ENCODE assay signal across 11 cellular contexts in the genomic region with DNA sequence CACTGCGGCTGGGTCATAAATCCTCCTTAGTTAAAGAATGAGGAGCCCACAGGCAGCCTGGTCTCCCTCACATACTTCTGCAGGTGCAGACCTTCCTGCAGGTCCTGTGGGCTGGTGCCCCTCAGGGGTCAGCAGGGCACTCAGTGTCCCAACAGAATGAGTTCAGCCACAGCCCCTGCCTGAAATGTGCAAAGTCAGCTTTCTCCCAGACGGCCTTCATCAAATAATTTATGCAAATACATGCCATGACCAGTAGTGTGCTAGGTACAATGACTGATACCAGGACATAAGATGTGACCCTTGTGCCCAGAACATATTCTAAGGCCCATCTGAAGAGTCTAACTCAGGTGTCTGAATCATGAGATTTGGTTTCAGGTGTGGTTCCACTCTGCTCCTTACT.
"Had no signal": no experiment of that assay in that cellular context is flagged by ENCODE, and none has a peak within 500 bp of the region (broad histone marks: within the 10 kb centered on the region; RNA-seq: fewer than 3 reads in every experiment).

No MANE protein-coding gene starts in this region.

- H3K36me3 ChIP-seq: HAP-1 had no signal

- H3K4me2 ChIP-seq: GM23338 had no signal

- H3K4me1 ChIP-seq: HAP-1 had no signal

- DNase-seq: GM23248, GOT3, H7, H9, HCEC 1CT, HFFc6 had no signal

- H3K4me3 ChIP-seq: GM23248, GM23338, HAP-1 had no signal

- H3K27ac ChIP-seq: GM23248 had no signal

- H3K9ac ChIP-seq: GM23248 had no signal

- H2AFZ ChIP-seq: GM23248, GM23338 had no signal

- ATAC-seq: GM23338, HCT116 had no signal

- H3K9me3 ChIP-seq: HAP-1 had no signal

- FAIRE-seq: H1, H54 had no signal
